ENCODE assay signal across 20 cellular contexts in the genomic region with DNA sequence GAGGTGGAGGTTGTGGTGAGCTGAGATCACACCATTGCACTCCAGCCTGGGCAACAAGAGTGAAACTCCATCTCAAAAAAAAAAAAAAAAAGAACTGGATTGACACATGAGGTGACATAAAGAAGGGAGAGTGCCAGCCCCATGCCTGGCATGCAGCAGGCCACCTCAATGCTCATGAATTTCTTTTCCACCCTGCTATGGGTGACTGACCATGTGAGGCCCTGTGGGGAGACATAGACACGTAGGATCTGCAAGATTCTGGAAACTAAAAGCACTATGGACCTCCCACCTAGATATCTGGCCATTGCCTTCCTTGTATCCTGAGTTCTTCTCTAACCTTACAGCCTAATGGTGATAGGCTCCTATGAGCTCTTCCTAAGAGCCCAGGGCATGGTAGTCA.
"Had no signal": no experiment of that assay in that cellular context is flagged by ENCODE, and none has a peak within 500 bp of the region (broad histone marks: within the 10 kb centered on the region; RNA-seq: fewer than 3 reads in every experiment).

No MANE protein-coding gene starts in this region.

- H3K4me3 Mint-ChIP-seq: immature natural killer cell, mesothelial cell of epicardium had no signal

- DNase-seq: dermis blood vessel endothelial cell; dorsolateral prefrontal cortex; effector CD4-positive, alpha-beta T cell; effector memory CD4-positive, alpha-beta T cell; foreskin keratinocyte; gastrocnemius medialis; heart left ventricle; hypothalamus; immature natural killer cell; islet precursor cell; kidney; kidney glomerular epithelial cell; left cardiac atrium; left lung; left ventricle myocardium superior; lower lobe of right lung; mesenchymal stem cell; mucosa of descending colon; naive B cell had no signal

- H3K27ac Mint-ChIP-seq: immature natural killer cell, mesothelial cell of epicardium had no signal

- ATAC-seq: foreskin keratinocyte, gastrocnemius medialis, heart left ventricle, left cardiac atrium, left lung, left ventricle myocardium superior, lower lobe of right lung, mucosa of descending colon had no signal

- H3K9me3 Mint-ChIP-seq: immature natural killer cell, mesothelial cell of epicardium, naive B cell had no signal

- H3K36me3 Mint-ChIP-seq: immature natural killer cell, mesothelial cell of epicardium, naive B cell had no signal
